Comparison of ENCODE assay signal across 8 cellular contexts in the genomic region with DNA sequence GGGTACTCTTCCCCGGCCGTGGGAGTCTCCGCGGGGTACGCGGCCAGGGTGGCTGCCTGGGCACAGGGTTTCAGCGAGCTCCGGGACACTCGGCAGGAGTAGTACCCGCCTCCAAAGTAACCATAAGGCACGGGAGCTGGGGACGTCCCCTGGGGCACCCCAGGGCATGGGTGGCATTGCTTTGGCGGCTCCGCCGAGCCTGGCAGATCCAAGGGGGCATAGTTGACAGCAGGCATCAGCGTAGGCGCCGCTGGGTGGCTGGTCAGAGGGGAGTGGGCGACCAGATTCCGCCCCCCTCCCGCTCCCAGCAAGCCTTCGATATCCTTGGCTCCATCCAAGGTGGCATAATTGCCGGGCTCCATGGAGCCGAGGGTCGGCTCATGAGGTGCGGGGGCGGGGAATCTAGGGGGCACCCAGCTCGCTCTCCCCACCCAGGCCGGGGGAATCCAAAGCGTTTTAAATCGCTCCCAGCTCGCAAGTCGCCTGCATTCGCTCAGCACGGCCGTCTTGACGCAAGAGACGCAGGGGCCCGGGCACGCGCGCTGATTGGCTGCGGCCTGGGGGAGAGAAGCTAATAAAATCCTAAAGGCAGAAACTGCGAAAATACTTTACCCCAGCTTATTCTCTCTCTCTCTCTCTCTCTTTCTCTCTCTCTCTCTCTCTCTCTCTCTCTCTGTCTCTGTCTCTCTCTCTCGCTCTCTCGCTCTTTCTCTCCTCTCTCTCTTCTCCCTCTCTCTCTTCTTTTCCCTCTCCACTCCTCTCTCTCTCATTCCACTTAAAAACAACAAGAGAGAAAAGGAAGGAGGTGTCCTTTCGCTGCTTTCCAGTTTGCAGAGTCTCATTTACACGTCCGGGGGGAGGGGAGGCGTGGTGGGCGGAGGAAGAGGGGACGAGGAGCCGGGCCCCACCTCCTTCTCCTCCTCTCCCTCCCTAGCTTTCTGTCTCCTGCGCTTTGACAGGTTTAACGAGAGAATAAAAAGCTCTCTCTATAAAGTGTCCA. TPM values are rescaled to one million over a fixed set of nuclear protein-coding genes. Genes with fewer than 3 reads are reported as not detected.
DNase-seq lines count a peak whose midpoint lies in the region; ATAC-seq and TF ChIP-seq lines count a peak whose summit lies in the region.

Gene HOXB13 (minus strand): TSS at position 519 of the 1,000 bp plus-strand sequence. CDS start 157 bp downstream, at position 362.

- DNase-seq in activated T-cell treated with anti-CD3 and anti-CD28 coated beads for 24 hours (ENCODE audit: low read depth) (peak; percentile 27), Panc1 (ENCODE audit: low read depth, low spot score) (no peak), cerebellar cortex (ENCODE audit: low spot score) (peak; percentile 84), HPDE6-E6E7 (ENCODE audit: extremely low spot score) (no peak), omental fat pad (ENCODE audit: low spot score) (no peak)
- no peak for DNase-seq in activated T-cell treated with anti-CD3 and anti-CD28 coated beads, Interleukin-2, amount 50 U/mL, for 1 hour

- CTCF ChIA-PET in Panc1 (lab: Charles Lee), result interaction anchor here (0.6 to 3.6 kb wide), 9 partner anchors 22 to 924 kb away, joined by 3 to 24 read pairs (median 3); no protein-coding TSS in a partner anchor

- H3K27ac ChIP-seq in Panc1 (ENCODE audit: low read length), result peak within 1 kb of the TSS; percentile 70

- H3K4me3 ChIP-seq in Panc1 (ENCODE audit: low read depth in 2 of 2, low read length in 2 of 2), result peak within 1 kb of the TSS; percentile 58 to 90

- H3K9me3 ChIP-seq in Panc1 (ENCODE audit: control insufficient read depth, insufficient read depth, low read depth, low read length), result no peaks in the 10 kb centered on the region

- in situ Hi-C loops in Panc1 (cut with HindIII; ENCODE audit: low pct_unique_long_range_greater_than_20kb, low sequenced_read_pairs), result no loop called here

- H3K27me3 ChIP-seq in Panc1 (ENCODE audit: control insufficient read depth, insufficient read depth, low read length), result no peaks in the 10 kb centered on the region

- H3K27me3 Mint-ChIP-seq in nephron (ENCODE audit: low read depth), result peaks cover 100% of the 10 kb centered on the region

- intact Hi-C loops in Panc1 (cut with micrococcal nuclease; ENCODE audit: unreplicated experiment), result no loop called here

- H3K4me1 ChIP-seq in Panc1 (ENCODE audit: control insufficient read depth, insufficient read depth, low read length), result peaks cover 6% of the 10 kb centered on the region; the same call in 1 of the 2 replicates

- peak within 1 kb of the TSS in 1 of 3 experiments; percentile 81 for H3K27ac Mint-ChIP-seq in nephron

- POLR2A ChIA-PET in Panc1 (lab: Charles Lee), result interaction anchor here (0.5 to 0.6 kb wide), 2 partner anchors 9 to 268 kb away, joined by 3 to 5 read pairs; no protein-coding TSS in a partner anchor

- ATAC-seq in Panc1 (peak; percentile 85), GM19397 (IDR thresholded peaks at IDR 0.05; ENCODE audit: unreplicated experiment) (no peak), omental fat pad (ENCODE audit: low FRiP score) (no peak)

- H3K4me1 Mint-ChIP-seq in nephron, result peaks cover 33% of the 10 kb centered on the region

- H3K36me3 Mint-ChIP-seq in nephron (ENCODE audit: low read depth), result no peaks in the 10 kb centered on the region

- no peaks in the 10 kb centered on the region for H3K36me3 ChIP-seq in Panc1 (ENCODE audit: control insufficient read depth, insufficient read depth, low read length)

- peak within 1 kb of the TSS; percentile 77 to 94 (median 80) for H3K4me3 Mint-ChIP-seq in nephron

- peaks cover 4% of the 10 kb centered on the region for H3K9me3 Mint-ChIP-seq in nephron

- BruUV-seq in Panc1 (replicated peaks; lab: Mats Ljungman, UMichigan), result no TSS peak

- TF ChIP-seq CTCF in Panc1 (IDR thresholded peaks at IDR 0.05) (no peak), nephron (IDR thresholded peaks at IDR 0.05; ENCODE audit: unreplicated experiment in 3 of 3) (no peak), omental fat pad (IDR thresholded peaks at IDR 0.05) (no peak)

RNA-seq across cellular contexts. Expression of gene HOXB13, which starts in this region (rescaled TPM):
- total RNA-seq in Panc1 (2021; ENCODE audit: unreplicated experiment) (8.1 TPM), omental fat pad (not detected)
- 11.7 TPM for polyA plus RNA-seq in Panc1 (2012; ENCODE audit: insufficient read length)

Comparison
In these comparisons a context has a peak if more than half of its experiments do, and no peak if none do; other contexts are left out.
1. DNase-seq: peak in activated T-cell treated with anti-CD3 and anti-CD28 coated beads for 24 hours (single experiment) and cerebellar cortex (single experiment); none in activated T-cell treated with anti-CD3 and anti-CD28 coated beads, Interleukin-2, amount 50 U/mL, for 1 hour (single experiment), Panc1 (single experiment), HPDE6-E6E7 (single experiment) and omental fat pad (single experiment).